15 cellular contexts compared by ENCODE assay signal in the genomic region with DNA sequence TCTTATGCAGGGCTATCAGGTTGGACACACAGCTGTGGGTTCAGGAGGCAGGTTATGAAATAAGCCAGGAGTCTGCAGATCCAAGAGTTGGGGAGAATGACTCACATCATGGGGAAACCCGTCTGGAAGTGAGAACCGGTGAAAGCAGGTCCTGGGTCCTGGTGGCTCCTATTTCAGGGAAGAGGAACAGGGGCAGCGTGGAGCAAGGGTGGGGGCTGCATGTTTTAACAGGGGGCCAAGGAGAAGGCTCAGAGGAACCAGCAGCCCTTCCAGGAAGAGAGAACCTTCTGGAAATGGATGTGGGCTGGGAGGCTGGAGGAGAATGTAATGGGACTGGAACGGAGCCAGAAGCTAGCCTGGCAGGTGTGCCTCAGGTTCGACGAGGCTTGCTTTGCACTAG. TPM values are rescaled to one million over a fixed set of nuclear protein-coding genes. Genes with fewer than 3 reads are reported as not detected.
DNase-seq lines count a peak whose midpoint lies in the region; ATAC-seq and TF ChIP-seq lines count a peak whose summit lies in the region.
"Had no signal": no experiment of that assay in that cellular context is flagged by ENCODE, and none has a peak within 500 bp of the region (broad histone marks: within the 10 kb centered on the region; RNA-seq: fewer than 3 reads in every experiment).

No MANE protein-coding gene starts in this region.

- no peak for ATAC-seq in right cardiac atrium
- no peak for ATAC-seq in GM18517 (IDR thresholded peaks at IDR 0.05; ENCODE audit: unreplicated experiment)
- ATAC-seq: stimulated activated naive CD8-positive, alpha-beta T cell treated with anti-CD3 and anti-CD28 coated beads, Interleukin-15, amount 100 ng/mL, for 72 hours had no signal

- CTCF ChIA-PET in RWPE1 (lab: Yijun Ruan, JAX) = interaction anchor here (0.6 to 4.1 kb wide), 6 partner anchors 37 to 438 kb away, joined by 4 to 39 read pairs (median 4); no protein-coding TSS in a partner anchor

- no peak overlapping the region for H3K4me3 ChIP-seq in right cardiac atrium (ENCODE audit: low read length)
- H3K4me3 ChIP-seq in foreskin fibroblast (ENCODE audit: low read depth in 1 of 2, low read length in 2 of 2) = no peak overlapping the region
- H3K4me3 ChIP-seq: cardiac muscle cell had no signal

- 74% methylated on average over 6 of the region's 6 CpGs for WGBS in right cardiac atrium

- intact Hi-C loops in cardiac septum (cut with DNase I) = loop anchor here (5.0 to 10.0 kb wide), 3 partner anchors 199 to 427 kb away; no protein-coding TSS in a partner anchor
- intact Hi-C loops in right cardiac atrium (cut with DNase I) = loop anchor here in 3 of 4 donors (5.0 kb wide), 2 partner anchors 286 to 301 kb away; no protein-coding TSS in a partner anchor

- DNase-seq in cardiac septum (ENCODE audit: low spot score) (peak; percentile 59), right cardiac atrium (no peak), RWPE1 (ENCODE audit: low spot score) (peak; percentile 90), foreskin fibroblast (peak; percentile 5 to 15), NCI-H446 treated with DMSO at 0.1 percent for 48 hours (lab: John Stamatoyannopoulos, UW) (no peak), NCI-H526 treated with DMSO at 0.1 percent for 48 hours (lab: John Stamatoyannopoulos, UW) (no peak), NCI-H146 (lab: John Stamatoyannopoulos, UW) (no peak)
- DNase-seq: NCI-H1930; nucleus accumbens; Right ventricle myocardium superior; stimulated activated CD4-positive, alpha-beta T cell treated with anti-CD3 and anti-CD28 coated beads, Interleukin-2, amount 100 ng/mL, for 48 hours; stimulated activated naive CD8-positive, alpha-beta T cell treated with anti-CD3 and anti-CD28 coated beads, Interleukin-15, amount 100 ng/mL, for 72 hours had no signal

- POLR2A ChIA-PET in RWPE1 (lab: Yijun Ruan, JAX; ENCODE audit: low non-redundant PET) = interaction anchor here (1.4 kb wide), 1 partner anchor 61 kb away, joined by 8 read pairs; a partner anchor contains a TSS

- H3K27ac ChIP-seq in right cardiac atrium (ENCODE audit: low read length) = no peak overlapping the region
- peak overlapping the region; percentile 92 for H3K27ac ChIP-seq in RWPE1
- H3K27ac ChIP-seq: cardiac muscle cell had no signal

- TF ChIP-seq CTCF in RWPE1 (conservative IDR thresholded peaks at IDR 0.05; ENCODE audit: low read depth) (no peak), foreskin fibroblast (IDR thresholded peaks at IDR 0.05; ENCODE audit: low read depth, low read length) (no peak)

- H3K9me3 ChIP-seq in right cardiac atrium (ENCODE audit: control insufficient read depth, low read length) = no peaks in the 10 kb centered on the region

- H3K27me3 ChIP-seq in right cardiac atrium (ENCODE audit: control insufficient read depth, insufficient read depth) = no peaks in the 10 kb centered on the region

- no peaks in the 10 kb centered on the region for H3K4me1 ChIP-seq in right cardiac atrium (ENCODE audit: control insufficient read depth, insufficient read depth, low read length)

RNA-seq across cellular contexts. Expression of a gene that starts 7.8 kb away (rescaled TPM):
- total RNA-seq in cardiac septum (not detected), right cardiac atrium (1 to 10 TPM in 2 of 4 donors, under 1 TPM in 2; 0.47 to 2.2 (median 1.2) TPM)
- polyA plus RNA-seq in right cardiac atrium = 0.14 TPM
- total RNA-seq: cardiac muscle cell, liver, Right ventricle myocardium superior had no signal
- polyA plus RNA-seq: cardiac muscle cell, liver had no signal

RNA-seq across cellular contexts. Expression of a gene that starts 19.8 kb away (rescaled TPM):
- total RNA-seq in cardiac septum (not detected), right cardiac atrium (not detected)
- not detected for polyA plus RNA-seq in right cardiac atrium
- total RNA-seq: cardiac muscle cell, liver, Right ventricle myocardium superior had no signal
- polyA plus RNA-seq: cardiac muscle cell, liver had no signal

RNA-seq across cellular contexts. Expression of a gene that starts 28.5 kb away (rescaled TPM):
- total RNA-seq in cardiac septum = not detected
- total RNA-seq in right cardiac atrium = not detected
- not detected for polyA plus RNA-seq in right cardiac atrium
- total RNA-seq: cardiac muscle cell, liver, Right ventricle myocardium superior had no signal
- polyA plus RNA-seq: cardiac muscle cell, liver had no signal

RNA-seq across cellular contexts. Expression of a gene that starts 36.9 kb away (rescaled TPM):
- total RNA-seq in cardiac septum (not detected), right cardiac atrium (not detected)
- not detected for polyA plus RNA-seq in right cardiac atrium
- total RNA-seq: cardiac muscle cell, liver, Right ventricle myocardium superior had no signal
- polyA plus RNA-seq: cardiac muscle cell, liver had no signal

Comparison
In these comparisons a context has a peak if more than half of its experiments do, and no peak if none do; other contexts are left out.
1. DNase-seq: peak in cardiac septum (single experiment), RWPE1 (single experiment) and foreskin fibroblast (2 of 2); none in right cardiac atrium (0 of 3), NCI-H446 treated with DMSO at 0.1 percent for 48 hours (single experiment), NCI-H526 treated with DMSO at 0.1 percent for 48 hours (single experiment) and NCI-H146 (single experiment).